In genomic region chr1:91793877-91794276, GRCh38 we compare ENCODE assay signal across 30 cellular contexts.
"Had no signal": no experiment of that assay in that cellular context is flagged by ENCODE, and none has a peak within 500 bp of the region (broad histone marks: within the 10 kb centered on the region; RNA-seq: fewer than 3 reads in every experiment).

No MANE protein-coding gene starts in this region.

- H3K27ac ChIP-seq: ascending aorta, cardiac muscle cell, colonic mucosa, epithelial cell of prostate, WERI-Rb-1 had no signal

- DNase-seq: activated B cell treated with CpG ODN at 0.5 μM for 24 hours; activated CD4-positive, alpha-beta memory T cell treated with anti-CD3 and anti-CD28 coated beads for 36 hours; activated CD4-positive, alpha-beta T cell treated with anti-CD3 and anti-CD28 coated beads for 48 hours; activated CD8-positive, alpha-beta memory T cell treated with anti-CD3 and anti-CD28 coated beads, Interleukin-2, amount 10 ng/mL, durations not matched to agents 7 days and 5 days; activated CD8-positive, alpha-beta memory T cell treated with anti-CD3 and anti-CD28 coated beads, Interleukin-2, amount 50 U/mL, for 4 hours; activated CD8-positive, alpha-beta T cell treated with anti-CD3 and anti-CD28 coated beads, Interleukin-2, amount 10 ng/mL, durations not matched to agents 7 days and 5 days; activated gamma-delta T cell; activated naive CD4-positive, alpha-beta T cell; activated naive CD4-positive, alpha-beta T cell treated with anti-CD3 and anti-CD28 coated beads, Interleukin-2, amount 10 ng/mL, durations not matched to agents 7 days and 5 days; activated naive CD8-positive, alpha-beta T cell treated with anti-CD3 and anti-CD28 coated beads, Interleukin-2, amount 10 ng/mL, durations not matched to agents 7 days and 5 days; activated T-cell treated with anti-CD3 and anti-CD28 coated beads, Interleukin-2, amount 50 U/mL, for 24 hours; activated T-cell treated with anti-CD3 and anti-CD28 coated beads, Interleukin-2, amount 50 U/mL, for 72 hours; central memory CD4-positive, alpha-beta T cell; cerebellar nuclear complex; colonic mucosa; effector CD8-positive, alpha-beta T cell; foreskin fibroblast; head of caudate nucleus; T-helper 1 cell; T-helper 17 cell; T1000; WERI-Rb-1 had no signal

- H3K4me1 ChIP-seq: colonic mucosa had no signal

- H3K9me3 Mint-ChIP-seq: activated B cell treated with CpG ODN at 0.5 μM for 24 hours; activated CD4-positive, alpha-beta memory T cell treated with anti-CD3 and anti-CD28 coated beads for 36 hours; activated T-cell treated with anti-CD3 and anti-CD28 coated beads, Interleukin-2, amount 50 U/mL, for 72 hours had no signal

- H3K27me3 Mint-ChIP-seq: activated B cell treated with CpG ODN at 0.5 μM for 24 hours; activated CD4-positive, alpha-beta memory T cell treated with anti-CD3 and anti-CD28 coated beads for 36 hours; activated CD8-positive, alpha-beta memory T cell treated with anti-CD3 and anti-CD28 coated beads, Interleukin-2, amount 10 ng/mL, durations not matched to agents 7 days and 5 days; activated T-cell treated with anti-CD3 and anti-CD28 coated beads, Interleukin-2, amount 50 U/mL, for 24 hours; T-helper 17 cell had no signal

- H3K27me3 ChIP-seq: ascending aorta, breast epithelium, cardiac muscle cell, colonic mucosa had no signal

- H3K4me3 Mint-ChIP-seq: activated B cell treated with CpG ODN at 0.5 μM for 24 hours; activated CD4-positive, alpha-beta memory T cell treated with anti-CD3 and anti-CD28 coated beads for 36 hours; activated CD8-positive, alpha-beta memory T cell treated with anti-CD3 and anti-CD28 coated beads, Interleukin-2, amount 10 ng/mL, durations not matched to agents 7 days and 5 days; activated CD8-positive, alpha-beta T cell treated with anti-CD3 and anti-CD28 coated beads, Interleukin-2, amount 10 ng/mL, durations not matched to agents 7 days and 5 days; activated naive CD4-positive, alpha-beta T cell treated with anti-CD3 and anti-CD28 coated beads, Interleukin-2, amount 10 ng/mL, durations not matched to agents 7 days and 5 days; activated naive CD8-positive, alpha-beta T cell treated with anti-CD3 and anti-CD28 coated beads, Interleukin-2, amount 10 ng/mL, durations not matched to agents 7 days and 5 days; activated T-cell treated with anti-CD3 and anti-CD28 coated beads, Interleukin-2, amount 50 U/mL, for 24 hours; activated T-cell treated with anti-CD3 and anti-CD28 coated beads, Interleukin-2, amount 50 U/mL, for 72 hours; brain; T-helper 17 cell; T-helper 2 cell treated with Interferon-gamma antibody and Interleukin-4, amounts not matched to agents 5 μg/mL and 100 μg/mL, for 36 hours had no signal

- H3K4me3 ChIP-seq: ascending aorta, breast epithelium, cardiac muscle cell, colonic mucosa had no signal

- H3K9me3 ChIP-seq: ascending aorta, breast epithelium, colonic mucosa had no signal

- H3K36me3 ChIP-seq: breast epithelium, cardiac muscle cell, colonic mucosa, WERI-Rb-1 had no signal

- ATAC-seq: activated CD4-positive, CD25-positive, alpha-beta regulatory T cell treated with anti-CD3 and anti-CD28 coated beads, Interleukin-2, amount 50 U/mL, for 24 hours; activated CD8-positive, alpha-beta memory T cell treated with anti-CD3 and anti-CD28 coated beads, Interleukin-2, amount 10 ng/mL, durations not matched to agents 7 days and 5 days; activated CD8-positive, alpha-beta T cell treated with anti-CD3 and anti-CD28 coated beads, Interleukin-2, amount 10 ng/mL, durations not matched to agents 7 days and 5 days; activated naive CD4-positive, alpha-beta T cell treated with anti-CD3 and anti-CD28 coated beads, Interleukin-2, amount 50 U/mL, for 72 hours; activated T-cell treated with anti-CD3 and anti-CD28 coated beads, Interleukin-2, amount 50 U/mL, for 72 hours; T-helper 17 cell had no signal

- H3K4me1 Mint-ChIP-seq: activated B cell treated with CpG ODN at 0.5 μM for 24 hours had no signal

- H3K27ac Mint-ChIP-seq: activated B cell treated with CpG ODN at 0.5 μM for 24 hours; activated CD4-positive, alpha-beta memory T cell treated with anti-CD3 and anti-CD28 coated beads for 36 hours; activated CD8-positive, alpha-beta memory T cell treated with anti-CD3 and anti-CD28 coated beads, Interleukin-2, amount 10 ng/mL, durations not matched to agents 7 days and 5 days; activated CD8-positive, alpha-beta T cell treated with anti-CD3 and anti-CD28 coated beads, Interleukin-2, amount 10 ng/mL, durations not matched to agents 7 days and 5 days; activated naive CD4-positive, alpha-beta T cell treated with anti-CD3 and anti-CD28 coated beads, Interleukin-2, amount 10 ng/mL, durations not matched to agents 7 days and 5 days; activated naive CD4-positive, alpha-beta T cell treated with anti-CD3 and anti-CD28 coated beads, Interleukin-2, amount 50 U/mL, for 72 hours; activated naive CD8-positive, alpha-beta T cell treated with anti-CD3 and anti-CD28 coated beads, Interleukin-2, amount 10 ng/mL, durations not matched to agents 7 days and 5 days; activated T-cell treated with anti-CD3 and anti-CD28 coated beads, Interleukin-2, amount 50 U/mL, for 24 hours; activated T-cell treated with anti-CD3 and anti-CD28 coated beads, Interleukin-2, amount 50 U/mL, for 72 hours; T-helper 17 cell; T-helper 2 cell treated with Interferon-gamma antibody and Interleukin-4, amounts not matched to agents 5 μg/mL and 100 μg/mL, for 36 hours had no signal
